In genomic region chr14:24838945-24839616, GRCh38 we compare ENCODE assay signal across 19 cellular contexts.
DNase-seq lines count a peak whose midpoint lies in the region; ATAC-seq, FAIRE-seq and TF ChIP-seq lines count a peak whose summit lies in the region.
"Had no signal": no experiment of that assay in that cellular context is flagged by ENCODE, and none has a peak within 500 bp of the region (broad histone marks: within the 10 kb centered on the region; RNA-seq: fewer than 3 reads in every experiment).

No MANE protein-coding gene starts in this region.

- peaks cover 19% of the 10 kb centered on the region for H3K4me1 Mint-ChIP-seq in mesothelial cell of epicardium
- no peaks in the 10 kb centered on the region for H3K4me1 Mint-ChIP-seq in activated CD8-positive, alpha-beta T cell treated with anti-CD3 and anti-CD28 coated beads, Interleukin-2, amount 10 ng/mL, durations not matched to agents 7 days and 5 days (ENCODE audit: low read depth)
- H3K4me1 Mint-ChIP-seq: B cell; stimulated activated naive CD8-positive, alpha-beta T cell treated with anti-CD3 and anti-CD28 coated beads, Interleukin-15, amount 100 ng/mL, for 72 hours had no signal

- peak overlapping the region; percentile 69 for H3K27ac Mint-ChIP-seq in mesothelial cell of epicardium
- H3K27ac Mint-ChIP-seq in activated CD8-positive, alpha-beta T cell treated with anti-CD3 and anti-CD28 coated beads, Interleukin-2, amount 10 ng/mL, durations not matched to agents 7 days and 5 days, result no peak overlapping the region
- H3K27ac Mint-ChIP-seq: activated naive CD4-positive, alpha-beta T cell treated with anti-CD3 and anti-CD28 coated beads, Interleukin-2, amount 50 U/mL, for 72 hours; activated T-cell treated with anti-CD3 and anti-CD28 coated beads, Interleukin-2, amount 50 U/mL, for 24 hours; B cell; stimulated activated naive CD8-positive, alpha-beta T cell treated with anti-CD3 and anti-CD28 coated beads, Interleukin-15, amount 100 ng/mL, for 72 hours had no signal

- H3K4me3 ChIP-seq in small intestine (ENCODE audit: low read depth in 1 of 2, low read length in 2 of 2), result no peak overlapping the region
- H3K4me3 ChIP-seq: SK-N-MC had no signal

- peak overlapping the region; percentile 31 to 60 for H3K27ac ChIP-seq in small intestine (ENCODE audit: low read depth in 1 of 2, low read length in 1 of 2)
- H3K27ac ChIP-seq: SK-N-MC had no signal

- H3K9me3 Mint-ChIP-seq in mesothelial cell of epicardium, result no peaks in the 10 kb centered on the region
- no peaks in the 10 kb centered on the region for H3K9me3 Mint-ChIP-seq in activated CD8-positive, alpha-beta T cell treated with anti-CD3 and anti-CD28 coated beads, Interleukin-2, amount 10 ng/mL, durations not matched to agents 7 days and 5 days (ENCODE audit: insufficient read depth)
- H3K9me3 Mint-ChIP-seq: activated naive CD4-positive, alpha-beta T cell treated with anti-CD3 and anti-CD28 coated beads, Interleukin-2, amount 50 U/mL, for 72 hours; activated T-cell treated with anti-CD3 and anti-CD28 coated beads, Interleukin-2, amount 50 U/mL, for 24 hours; stimulated activated naive CD8-positive, alpha-beta T cell treated with anti-CD3 and anti-CD28 coated beads, Interleukin-15, amount 100 ng/mL, for 72 hours had no signal

- H3K27me3 Mint-ChIP-seq in mesothelial cell of epicardium (ENCODE audit: low read depth), result no peaks in the 10 kb centered on the region
- H3K27me3 Mint-ChIP-seq in activated CD8-positive, alpha-beta T cell treated with anti-CD3 and anti-CD28 coated beads, Interleukin-2, amount 10 ng/mL, durations not matched to agents 7 days and 5 days (ENCODE audit: low read depth), result peaks cover 7% of the 10 kb centered on the region
- H3K27me3 Mint-ChIP-seq: stimulated activated naive CD8-positive, alpha-beta T cell treated with anti-CD3 and anti-CD28 coated beads, Interleukin-15, amount 100 ng/mL, for 72 hours had no signal

- FAIRE-seq in small intestine (lab: Jason Lieb, UNC), result no peak
- FAIRE-seq: frontal cortex had no signal

- no peak for TF ChIP-seq CTCF in mesothelial cell of epicardium (IDR thresholded peaks at IDR 0.05; ENCODE audit: unreplicated experiment)

- peaks cover 1% of the 10 kb centered on the region for H3K36me3 Mint-ChIP-seq in mesothelial cell of epicardium
- no peaks in the 10 kb centered on the region for H3K36me3 Mint-ChIP-seq in activated CD8-positive, alpha-beta T cell treated with anti-CD3 and anti-CD28 coated beads, Interleukin-2, amount 10 ng/mL, durations not matched to agents 7 days and 5 days (ENCODE audit: low read depth)
- H3K36me3 Mint-ChIP-seq: activated naive CD4-positive, alpha-beta T cell treated with anti-CD3 and anti-CD28 coated beads, Interleukin-2, amount 50 U/mL, for 72 hours had no signal

- intact Hi-C loops in head of caudate nucleus (cut with DNase I), result no loop called here

- peaks cover 0 to 12% of the 10 kb centered on the region in 2 donors for H3K4me1 ChIP-seq in small intestine (ENCODE audit: control insufficient read depth in 2 of 2, insufficient read depth in 1 of 2, low read depth in 1 of 2, low read length in 1 of 2)

- DNase-seq in NCI-H226 (peak; percentile 36), head of caudate nucleus (peak in 25 of 42 donors; percentile 8 to 65 (median 34)), mesothelial cell of epicardium (ENCODE audit: low spot score in 2 of 2, unreplicated experiment in 2 of 2) (no peak), small intestine (no peak), glomerular visceral epithelial cell (ENCODE audit: extremely low spot score) (no peak)
- DNase-seq in activated CD8-positive, alpha-beta T cell treated with anti-CD3 and anti-CD28 coated beads, Interleukin-2, amount 10 ng/mL, durations not matched to agents 7 days and 5 days, result no peak
- DNase-seq: activated CD4-positive, alpha-beta T cell treated with anti-CD3 and anti-CD28 coated beads, Interleukin-2, amount 50 U/mL, for 1 hour; activated T-cell treated with anti-CD3 and anti-CD28 coated beads, Interleukin-2, amount 50 U/mL, for 24 hours; MM.1S; NCI-H526 treated with DMSO at 0.1 percent for 48 hours; PC-3; posterior cingulate gyrus; stimulated activated CD4-positive, alpha-beta T cell treated with anti-CD3 and anti-CD28 coated beads, Interleukin-15, amount 100 ng/mL, for 24 hours; stimulated activated naive CD8-positive, alpha-beta T cell treated with anti-CD3 and anti-CD28 coated beads, Interleukin-15, amount 100 ng/mL, for 72 hours had no signal

- no peak overlapping the region for H3K4me3 Mint-ChIP-seq in mesothelial cell of epicardium
- no peak overlapping the region for H3K4me3 Mint-ChIP-seq in activated CD8-positive, alpha-beta T cell treated with anti-CD3 and anti-CD28 coated beads, Interleukin-2, amount 10 ng/mL, durations not matched to agents 7 days and 5 days
- H3K4me3 Mint-ChIP-seq: activated T-cell treated with anti-CD3 and anti-CD28 coated beads, Interleukin-2, amount 50 U/mL, for 24 hours; B cell; stimulated activated naive CD8-positive, alpha-beta T cell treated with anti-CD3 and anti-CD28 coated beads, Interleukin-15, amount 100 ng/mL, for 72 hours had no signal

- WGBS in small intestine, 3 donors, result 13 to 33% (median 23%) methylated on average over 4 of the region's 4 CpGs

- H3K36me3 ChIP-seq in small intestine (ENCODE audit: control insufficient read depth in 2 of 2, insufficient read depth in 2 of 2, low read length in 2 of 2), result no peaks in the 10 kb centered on the region

- CTCF ChIA-PET in activated CD8-positive, alpha-beta T cell treated with anti-CD3 and anti-CD28 coated beads, Interleukin-2, amount 10 ng/mL, durations not matched to agents 7 days and 5 days (lab: Charles Lee), result no interaction called here

- H3K9me3 ChIP-seq in small intestine (ENCODE audit: control insufficient read depth, low read depth), result no peaks in the 10 kb centered on the region

- H3K27me3 ChIP-seq in small intestine (ENCODE audit: control insufficient read depth in 2 of 2, insufficient read depth in 2 of 2, low read length in 2 of 2), result no peaks in the 10 kb centered on the region

- no peak for ATAC-seq in activated CD8-positive, alpha-beta T cell treated with anti-CD3 and anti-CD28 coated beads, Interleukin-2, amount 10 ng/mL, durations not matched to agents 7 days and 5 days
- ATAC-seq in HG03342 (IDR thresholded peaks at IDR 0.05; ENCODE audit: unreplicated experiment), result no peak
- ATAC-seq: activated naive CD4-positive, alpha-beta T cell treated with anti-CD3 and anti-CD28 coated beads, Interleukin-2, amount 50 U/mL, for 72 hours; PC-3; stimulated activated naive CD8-positive, alpha-beta T cell treated with anti-CD3 and anti-CD28 coated beads, Interleukin-15, amount 100 ng/mL, for 72 hours had no signal

- POLR2A ChIA-PET in activated CD8-positive, alpha-beta T cell treated with anti-CD3 and anti-CD28 coated beads, Interleukin-2, amount 10 ng/mL, durations not matched to agents 7 days and 5 days (lab: Charles Lee), result no interaction called here

Comparison
In these comparisons a context has a peak if more than half of its experiments do, and no peak if none do; other contexts are left out.
1. DNase-seq: peak in NCI-H226 (single experiment) and head of caudate nucleus (25 of 42); none in mesothelial cell of epicardium (0 of 2), small intestine (single experiment), activated CD8-positive, alpha-beta T cell treated with anti-CD3 and anti-CD28 coated beads, Interleukin-2, amount 10 ng/mL, durations not matched to agents 7 days and 5 days (single experiment) and glomerular visceral epithelial cell (single experiment).